In the genomic region with DNA sequence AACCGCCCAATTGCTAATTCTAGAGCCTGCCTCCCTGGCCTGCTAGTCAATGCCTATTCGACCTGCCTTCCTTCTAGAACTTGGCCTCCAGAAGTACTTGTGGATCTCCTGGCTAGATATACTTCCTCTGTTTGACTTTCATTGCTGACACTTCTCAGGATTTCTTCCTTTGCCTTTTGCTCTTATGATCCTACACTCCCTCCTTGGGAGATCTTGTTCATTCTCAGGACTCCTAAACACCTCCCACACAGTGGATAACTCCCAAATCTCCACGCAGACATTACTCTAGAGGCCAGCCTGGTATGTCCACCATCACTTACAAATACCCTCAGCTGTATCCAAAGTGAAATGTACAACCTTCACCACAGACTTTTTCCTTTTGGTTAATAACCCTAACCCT, we compare ENCODE assay signal across 29 cellular contexts. TPM values are rescaled to one million over a fixed set of nuclear protein-coding genes. Genes with fewer than 3 reads are reported as not detected.
"Had no signal": no experiment of that assay in that cellular context is flagged by ENCODE, and none has a peak within 500 bp of the region (broad histone marks: within the 10 kb centered on the region; RNA-seq: fewer than 3 reads in every experiment).

No MANE protein-coding gene starts in this region.

- H3K27me3 ChIP-seq: gastrocnemius medialis, heart right ventricle, left lung had no signal

- H3K27ac ChIP-seq: coronary artery, epithelial cell of prostate, esophagus squamous epithelium, gastrocnemius medialis, heart right ventricle, left lung, lower lobe of right lung had no signal

- H3K4me1 ChIP-seq: esophagus squamous epithelium, gastrocnemius medialis, lower lobe of right lung had no signal

- DNase-seq: effector CD8-positive, alpha-beta T cell; effector memory CD8-positive, alpha-beta T cell; endodermal cell; erythroblast; esophagus squamous epithelium; foreskin fibroblast; foreskin melanocyte; gastrocnemius medialis; glutamatergic neuron; heart right ventricle; hippocampal formation; left cardiac atrium; left ventricle myocardium superior; lower lobe of right lung; mesenchymal stem cell; mucosa of descending colon; naive B cell had no signal

- H3K36me3 ChIP-seq: esophagus squamous epithelium, gastrocnemius medialis, heart right ventricle, left lung, lower lobe of right lung had no signal

- ATAC-seq: effector memory CD8-positive, alpha-beta T cell; gastrocnemius medialis; heart right ventricle; left cardiac atrium; left ventricle myocardium superior; mucosa of descending colon had no signal

- H3K9me3 ChIP-seq: esophagus squamous epithelium, gastrocnemius medialis, heart right ventricle, left lung, lower lobe of right lung, mucosa of descending colon had no signal

- H3K4me3 ChIP-seq: coronary artery, esophagus squamous epithelium, gastrocnemius medialis, heart right ventricle, left lung, lower lobe of right lung, mucosa of descending colon had no signal

RNA-seq across cellular contexts. Expression of a gene that starts 55.9 kb away (rescaled TPM):
- total RNA-seq: dermis microvascular lymphatic vessel endothelial cell, endodermal cell, esophagus mucosa, esophagus squamous epithelium, gastrocnemius medialis, glomerular endothelial cell, heart right ventricle, kidney epithelial cell, left cardiac atrium, left lung, left ventricle myocardium superior, lower leg skin, lower lobe of right lung, lung microvascular endothelial cell, mesenteric fat pad, mesothelial cell of epicardium, mucosa of descending colon, myocyte had no signal
